Comparison of ENCODE assay signal across 14 cellular contexts in the genomic region with DNA sequence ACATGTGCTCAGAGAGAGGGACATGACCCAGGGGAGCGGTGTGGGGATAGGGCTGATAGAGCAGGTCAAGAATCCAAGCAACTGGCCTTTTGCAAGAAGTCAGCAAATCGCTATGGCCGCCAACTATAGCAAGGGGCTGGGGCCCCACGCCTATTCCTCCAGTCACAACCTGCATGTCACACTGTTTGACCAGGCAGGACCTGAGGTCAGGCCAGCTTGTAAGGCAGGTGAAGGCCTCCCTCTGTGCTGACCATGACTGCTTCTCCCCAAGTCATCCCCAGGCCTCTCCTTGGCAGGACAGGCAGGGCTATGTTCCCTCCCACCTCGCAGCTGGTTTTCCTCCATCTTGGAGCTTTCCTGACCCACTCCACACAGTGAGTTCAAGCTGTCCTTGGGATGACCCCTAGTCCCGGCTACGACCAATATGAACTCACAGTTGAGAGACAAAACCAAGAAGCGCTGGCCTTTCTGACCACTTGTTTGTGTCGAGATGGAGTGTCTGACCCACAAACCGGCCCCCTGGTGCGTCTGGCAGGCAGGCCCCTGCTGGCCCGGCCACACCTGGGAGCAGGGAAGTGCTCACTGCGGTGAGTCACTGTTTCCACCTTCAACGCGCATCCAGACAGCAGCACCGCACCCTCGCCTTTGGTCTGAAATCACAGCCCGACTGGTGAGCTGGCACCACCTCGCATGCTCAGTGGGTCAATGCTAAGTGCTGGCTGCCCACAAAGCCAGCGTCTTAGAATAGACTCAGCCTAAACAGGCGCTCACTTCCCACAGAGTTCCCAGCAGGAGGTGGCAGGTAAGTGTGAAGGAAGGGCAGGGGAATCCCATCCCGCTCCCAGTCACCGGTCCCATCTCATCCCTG.
DNase-seq lines count a peak whose midpoint lies in the region; TF ChIP-seq lines count a peak whose summit lies in the region.
"Had no signal": no experiment of that assay in that cellular context is flagged by ENCODE, and none has a peak within 500 bp of the region (broad histone marks: within the 10 kb centered on the region; RNA-seq: fewer than 3 reads in every experiment).

No MANE protein-coding gene starts in this region.

- in situ Hi-C loops in Caki2 (cut with HindIII; ENCODE audit: low pct_unique_long_range_greater_than_20kb, low sequenced_read_pairs), result no loop called here

- H3K4me1 ChIP-seq in endodermal cell (ENCODE audit: control insufficient read depth, insufficient read depth, low read length) (no peaks in the 10 kb centered on the region), ovary (ENCODE audit: insufficient read depth) (peaks cover 9% of the 10 kb centered on the region)
- H3K4me1 ChIP-seq: neural progenitor cell had no signal

- peak; percentile 100 for TF ChIP-seq EP300 in Ishikawa (IDR thresholded peaks at IDR 0.05; ENCODE audit: borderline replicate concordance)
- TF ChIP-seq EP300 in ovary (IDR thresholded peaks at IDR 0.05), result no peak

- no peaks in the 10 kb centered on the region for H3K36me3 Mint-ChIP-seq in endodermal cell (ENCODE audit: low read depth)
- H3K36me3 Mint-ChIP-seq: activated CD8-positive, alpha-beta memory T cell treated with anti-CD3 and anti-CD28 coated beads, Interleukin-2, amount 10 ng/mL, durations not matched to agents 7 days and 5 days; activated naive CD8-positive, alpha-beta T cell had no signal

- no peak overlapping the region for H3K4me3 Mint-ChIP-seq in endodermal cell
- H3K4me3 Mint-ChIP-seq: activated CD8-positive, alpha-beta memory T cell treated with anti-CD3 and anti-CD28 coated beads, Interleukin-2, amount 10 ng/mL, durations not matched to agents 7 days and 5 days; activated naive CD8-positive, alpha-beta T cell; neural progenitor cell had no signal

- peak; percentile 9; the same call in 1 of the 2 replicates for TF ChIP-seq RAD21 in Ishikawa (IDR thresholded peaks at IDR 0.05; ENCODE audit: low read depth)

- H3K9ac ChIP-seq in endodermal cell (ENCODE audit: extremely low read depth, low read length, poor library complexity, severe bottlenecking), result no peak overlapping the region
- H3K9ac ChIP-seq: neural progenitor cell had no signal

- DNase-seq in Caki2 (ENCODE audit: low read depth) (peak; percentile 84), endodermal cell (peak; percentile 82), ovary (peak in 4 of 5 donors; percentile 54 to 70 (median 63)), EL (no peak), HEK293T (ENCODE audit: extremely low spot score) (no peak), NCI-H2081 treated with DMSO at 0.1 percent for 48 hours (lab: John Stamatoyannopoulos, UW) (no peak)
- no peak for DNase-seq in activated CD4-positive, alpha-beta T cell treated with anti-CD3 and anti-CD28 coated beads, Interleukin-2, amount 50 U/mL, for 4 hours
- DNase-seq: activated CD8-positive, alpha-beta memory T cell treated with anti-CD3 and anti-CD28 coated beads, Interleukin-2, amount 10 ng/mL, durations not matched to agents 7 days and 5 days; NCI-H1048; NCI-H510A treated with DMSO at 0.1 percent for 48 hours; stimulated activated CD4-positive, alpha-beta T cell treated with anti-CD3 and anti-CD28 coated beads, Interleukin-15, amount 100 ng/mL, for 24 hours had no signal

- no peaks in the 10 kb centered on the region for H3K9me3 Mint-ChIP-seq in endodermal cell
- H3K9me3 Mint-ChIP-seq: neural progenitor cell had no signal

- H3K9me3 ChIP-seq in endodermal cell (ENCODE audit: control insufficient read depth, low read length) (no peaks in the 10 kb centered on the region), ovary (no peaks in the 10 kb centered on the region)

- H3K27me3 Mint-ChIP-seq in endodermal cell (ENCODE audit: insufficient read depth), result no peaks in the 10 kb centered on the region

- intact Hi-C loops in ovary (cut with DNase I), result no loop called here

- TF ChIP-seq CTCF in endodermal cell (conservative IDR thresholded peaks at IDR 0.05), result no peak
- TF ChIP-seq CTCF in ovary (IDR thresholded peaks at IDR 0.05), result no peak

- TF ChIP-seq POLR2A in ovary (IDR thresholded peaks at IDR 0.05), result no peak

- H3K27ac ChIP-seq in endodermal cell (ENCODE audit: low read depth, low read length) (no peak overlapping the region), ovary (peak overlapping the region in 1 of 2 donors; percentile 21)
- H3K27ac ChIP-seq: neural progenitor cell had no signal

- H3K4me1 Mint-ChIP-seq in endodermal cell, result peaks cover 13% of the 10 kb centered on the region
- H3K4me1 Mint-ChIP-seq: activated CD8-positive, alpha-beta memory T cell treated with anti-CD3 and anti-CD28 coated beads, Interleukin-2, amount 10 ng/mL, durations not matched to agents 7 days and 5 days had no signal

- H3K4me3 ChIP-seq in endodermal cell (ENCODE audit: low read length), result no peak overlapping the region
- no peak overlapping the region for H3K4me3 ChIP-seq in ovary
- H3K4me3 ChIP-seq: neural progenitor cell had no signal

- no peak overlapping the region for H3K27ac Mint-ChIP-seq in endodermal cell
- H3K27ac Mint-ChIP-seq: activated CD8-positive, alpha-beta memory T cell treated with anti-CD3 and anti-CD28 coated beads, Interleukin-2, amount 10 ng/mL, durations not matched to agents 7 days and 5 days; activated naive CD8-positive, alpha-beta T cell; neural progenitor cell had no signal

- H3K36me3 ChIP-seq in endodermal cell (ENCODE audit: control insufficient read depth, insufficient read depth, low read length) (no peaks in the 10 kb centered on the region), ovary (no peaks in the 10 kb centered on the region)
- H3K36me3 ChIP-seq: neural progenitor cell had no signal

- POLR2A ChIA-PET in HEK293T (lab: Yijun Ruan, JAX), result no interaction called here

- CTCF ChIA-PET in HEK293T (lab: Yijun Ruan, JAX), result no interaction called here

- H3K27me3 ChIP-seq in endodermal cell (ENCODE audit: control insufficient read depth, insufficient read depth, low read length, poor library complexity, severe bottlenecking) (no peaks in the 10 kb centered on the region), ovary (no peaks in the 10 kb centered on the region)
- H3K27me3 ChIP-seq: neural progenitor cell had no signal

- WGBS in endodermal cell (ENCODE audit: insufficient coverage in 1 of 2, insufficient read length in 1 of 2), 2 experiments, result 80 to 87% methylated on average over 18 to 20 of the region's 23 CpGs
- 60 to 79% (median 61%) methylated on average over 22 to 23 of the region's 23 CpGs for WGBS in ovary, 3 donors

TF ChIP-seq in Ishikawa, 13 proteins besides CTCF, POLR2A, EP300 and RAD21 (continues in another document):
- TF ChIP-seq, protein P1, sequence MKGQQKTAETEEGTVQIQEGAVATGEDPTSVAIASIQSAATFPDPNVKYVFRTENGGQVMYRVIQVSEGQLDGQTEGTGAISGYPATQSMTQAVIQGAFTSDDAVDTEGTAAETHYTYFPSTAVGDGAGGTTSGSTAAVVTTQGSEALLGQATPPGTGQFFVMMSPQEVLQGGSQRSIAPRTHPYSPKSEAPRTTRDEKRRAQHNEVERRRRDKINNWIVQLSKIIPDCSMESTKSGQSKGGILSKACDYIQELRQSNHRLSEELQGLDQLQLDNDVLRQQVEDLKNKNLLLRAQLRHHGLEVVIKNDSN (IDR thresholded peaks at IDR 0.05), result no peak
- TF ChIP-seq ZBTB7A (IDR thresholded peaks at IDR 0.05; ENCODE audit: low read depth) (peak; percentile 44; the same call in 1 of the 2 replicates), NFIC (IDR thresholded peaks at IDR 0.05) (peak; percentile 99), TAF1 (IDR thresholded peaks at IDR 0.05; ENCODE audit: low read depth) (no peak), YY1 (IDR thresholded peaks at IDR 0.05; ENCODE audit: low read depth) (peak; percentile 58)
- TF ChIP-seq, protein P2, sequence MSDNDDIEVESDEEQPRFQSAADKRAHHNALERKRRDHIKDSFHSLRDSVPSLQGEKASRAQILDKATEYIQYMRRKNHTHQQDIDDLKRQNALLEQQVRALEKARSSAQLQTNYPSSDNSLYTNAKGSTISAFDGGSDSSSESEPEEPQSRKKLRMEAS (IDR thresholded peaks at IDR 0.05), result peak; percentile 83

TF ChIP-seq in HEK293T, 16 proteins besides CTCF, POLR2A, EP300 and RAD21:
- TF ChIP-seq SP1 (IDR thresholded peaks at IDR 0.05) (no peak), TARDBP (IDR thresholded peaks at IDR 0.05) (no peak)

Comparison
In these comparisons a context has a peak if more than half of its experiments do, and no peak if none do; other contexts are left out.
1. DNase-seq: peak in Caki2 (single experiment), endodermal cell (single experiment) and ovary (4 of 5); none in EL (single experiment), activated CD4-positive, alpha-beta T cell treated with anti-CD3 and anti-CD28 coated beads, Interleukin-2, amount 50 U/mL, for 4 hours (0 of 2), HEK293T (single experiment) and NCI-H2081 treated with DMSO at 0.1 percent for 48 hours (single experiment).